ENCODE assay signal across 25 cellular contexts in the genomic region with DNA sequence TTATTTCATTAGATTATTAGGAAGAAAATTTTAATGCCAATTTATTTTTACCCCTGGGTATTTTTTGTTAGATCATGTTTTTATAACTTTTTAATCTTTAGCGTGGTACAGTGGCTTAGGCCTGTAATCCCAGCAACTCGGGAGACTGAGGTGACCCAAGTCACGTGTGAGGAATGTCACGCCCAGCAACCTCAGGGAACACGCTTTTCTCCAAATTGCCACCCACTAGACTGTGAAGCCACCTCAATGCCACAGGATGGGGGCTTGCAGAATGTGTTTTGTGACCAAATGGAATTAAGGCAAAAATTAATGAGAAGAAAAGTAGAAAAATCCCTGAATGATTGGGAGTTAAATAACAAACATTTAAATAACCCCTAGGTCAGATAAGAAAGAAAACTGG.
DNase-seq lines count a peak whose midpoint lies in the region; ATAC-seq and TF ChIP-seq lines count a peak whose summit lies in the region.
"Had no signal": no experiment of that assay in that cellular context is flagged by ENCODE, and none has a peak within 500 bp of the region (broad histone marks: within the 10 kb centered on the region; RNA-seq: fewer than 3 reads in every experiment).

No MANE protein-coding gene starts in this region.

- peak overlapping the region; percentile 22 for H3K27ac Mint-ChIP-seq in stimulated activated naive CD8-positive, alpha-beta T cell treated with anti-CD3 and anti-CD28 coated beads, Interleukin-15, Interleukin-2, amounts not matched to agents 100 ng/mL and 50 ng/mL, for 24 hours
- peak overlapping the region; percentile 5 for H3K27ac Mint-ChIP-seq in activated T-helper 2 cell treated with anti-CD3 and anti-CD28 coated beads, Interferon-gamma antibody, Interleukin-2, Interleukin-4, amounts not matched to agents 10 μg/mL and 5 μg/mL and 100 μg/mL, durations not matched to agents 14 hours and 24 hours and 36 hours
- H3K27ac Mint-ChIP-seq in memory B cell: peak overlapping the region; percentile 57

- no peak for TF ChIP-seq EP300 in gastroesophageal sphincter (IDR thresholded peaks at IDR 0.05)
- TF ChIP-seq EP300 in esophagus muscularis mucosa (IDR thresholded peaks at IDR 0.05): no peak

- peaks cover 27% of the 10 kb centered on the region for H3K36me3 Mint-ChIP-seq in stimulated activated naive CD8-positive, alpha-beta T cell treated with anti-CD3 and anti-CD28 coated beads, Interleukin-15, Interleukin-2, amounts not matched to agents 100 ng/mL and 50 ng/mL, for 24 hours (ENCODE audit: low read depth)
- H3K36me3 Mint-ChIP-seq in activated T-helper 2 cell treated with anti-CD3 and anti-CD28 coated beads, Interferon-gamma antibody, Interleukin-2, Interleukin-4, amounts not matched to agents 10 μg/mL and 5 μg/mL and 100 μg/mL, durations not matched to agents 14 hours and 24 hours and 36 hours (ENCODE audit: low read depth): peaks cover 20% of the 10 kb centered on the region
- H3K36me3 Mint-ChIP-seq in memory B cell: peaks cover 18% of the 10 kb centered on the region

- no peak for ATAC-seq in stimulated activated naive CD8-positive, alpha-beta T cell treated with anti-CD3 and anti-CD28 coated beads, Interleukin-15, Interleukin-2, amounts not matched to agents 100 U/mL and 50 U/mL, for 24 hours
- no peak for ATAC-seq in memory B cell (ENCODE audit: low read depth)
- ATAC-seq in upper lobe of right lung: peak; percentile 14
- ATAC-seq in gastroesophageal sphincter: no peak
- ATAC-seq in psoas muscle: no peak
- ATAC-seq: body of pancreas had no signal

- 60 to 70% methylated on average over 4 to 5 of the region's 5 CpGs for WGBS in gastroesophageal sphincter (ENCODE audit: low coverage in 1 of 2), 2 donors
- WGBS in psoas muscle, 3 donors: 50 to 70% (median 61%) methylated on average over 5 of the region's 5 CpGs
- WGBS in esophagus muscularis mucosa: 75% methylated on average over 5 of the region's 5 CpGs

- no peak for DNase-seq in stimulated activated naive CD8-positive, alpha-beta T cell treated with anti-CD3 and anti-CD28 coated beads, Interleukin-15, Interleukin-2, amounts not matched to agents 100 U/mL and 50 U/mL, for 24 hours
- DNase-seq in activated T-helper 2 cell treated with anti-CD3 and anti-CD28 coated beads, Interferon-gamma antibody, Interleukin-2, Interleukin-4, amounts not matched to agents 10 μg/mL and 5 μg/mL and 100 μg/mL, durations not matched to agents 14 hours and 24 hours and 36 hours (ENCODE audit: low spot score): no peak
- DNase-seq in memory B cell (ENCODE audit: low spot score in 2 of 2) (no peak), upper lobe of right lung (peak; percentile 47), psoas muscle (no peak), esophagus muscularis mucosa (ENCODE audit: extremely low spot score) (no peak)
- DNase-seq: activated CD4-positive, alpha-beta T cell treated with anti-CD3 and anti-CD28 coated beads for 48 hours; activated CD8-positive, alpha-beta memory T cell treated with anti-CD3 and anti-CD28 coated beads, Interleukin-2, amount 50 U/mL, for 48 hours; DMS153; glutamatergic neuron; GOT3; islet precursor cell; Karpas-422; mucosa of descending colon; NCI-H146; NCI-H2107; NCI-H446 treated with DMSO at 0.1 percent for 48 hours; RPMI8226; stimulated activated naive CD4-positive, alpha-beta T cell treated with Interleukin-2 at 50 U/mL for 16 hours had no signal

- no peak overlapping the region for H3K4me3 ChIP-seq in upper lobe of right lung
- no peak overlapping the region for H3K4me3 ChIP-seq in gastroesophageal sphincter
- H3K4me3 ChIP-seq in psoas muscle: no peak overlapping the region
- no peak overlapping the region for H3K4me3 ChIP-seq in esophagus muscularis mucosa
- H3K4me3 ChIP-seq: adrenal gland, body of pancreas, mucosa of descending colon, SK-N-MC had no signal

- H3K27me3 ChIP-seq in upper lobe of right lung: no peaks in the 10 kb centered on the region
- no peaks in the 10 kb centered on the region for H3K27me3 ChIP-seq in gastroesophageal sphincter
- no peaks in the 10 kb centered on the region for H3K27me3 ChIP-seq in psoas muscle (ENCODE audit: insufficient read depth in 3 of 3, low read length in 2 of 3)
- no peaks in the 10 kb centered on the region for H3K27me3 ChIP-seq in esophagus muscularis mucosa
- H3K27me3 ChIP-seq: adrenal gland, body of pancreas had no signal

- peak overlapping the region; percentile 60 for H3K27ac ChIP-seq in upper lobe of right lung
- no peak overlapping the region for H3K27ac ChIP-seq in gastroesophageal sphincter
- H3K27ac ChIP-seq in psoas muscle: no peak overlapping the region
- H3K27ac ChIP-seq in esophagus muscularis mucosa (replicated peaks in 1 of 4): no peak overlapping the region
- H3K27ac ChIP-seq: body of pancreas, SK-N-MC, VCaP had no signal

- intact Hi-C loops in activated T-helper 2 cell treated with anti-CD3 and anti-CD28 coated beads, Interferon-gamma antibody, Interleukin-2, Interleukin-4, amounts not matched to agents 10 μg/mL and 5 μg/mL and 100 μg/mL, durations not matched to agents 14 hours and 24 hours and 36 hours (cut with micrococcal nuclease): no loop called here
- intact Hi-C loops in upper lobe of right lung (cut with DNase I): no loop called here
- intact Hi-C loops in psoas muscle (cut with DNase I): no loop called here
- intact Hi-C loops in esophagus muscularis mucosa (cut with DNase I): no loop called here

- H3K36me3 ChIP-seq in upper lobe of right lung (no peaks in the 10 kb centered on the region), gastroesophageal sphincter (no peaks in the 10 kb centered on the region), psoas muscle (ENCODE audit: insufficient read depth in 1 of 2, low read depth in 1 of 2) (no peaks in the 10 kb centered on the region), esophagus muscularis mucosa (no peaks in the 10 kb centered on the region)
- H3K36me3 ChIP-seq: adrenal gland had no signal

- no peaks in the 10 kb centered on the region for H3K27me3 Mint-ChIP-seq in stimulated activated naive CD8-positive, alpha-beta T cell treated with anti-CD3 and anti-CD28 coated beads, Interleukin-15, Interleukin-2, amounts not matched to agents 100 ng/mL and 50 ng/mL, for 24 hours
- H3K27me3 Mint-ChIP-seq in activated T-helper 2 cell treated with anti-CD3 and anti-CD28 coated beads, Interferon-gamma antibody, Interleukin-2, Interleukin-4, amounts not matched to agents 10 μg/mL and 5 μg/mL and 100 μg/mL, durations not matched to agents 14 hours and 24 hours and 36 hours (ENCODE audit: low read depth): no peaks in the 10 kb centered on the region
- H3K27me3 Mint-ChIP-seq in memory B cell: no peaks in the 10 kb centered on the region

- no peaks in the 10 kb centered on the region for H3K9me3 Mint-ChIP-seq in stimulated activated naive CD8-positive, alpha-beta T cell treated with anti-CD3 and anti-CD28 coated beads, Interleukin-15, Interleukin-2, amounts not matched to agents 100 ng/mL and 50 ng/mL, for 24 hours
- H3K9me3 Mint-ChIP-seq in activated T-helper 2 cell treated with anti-CD3 and anti-CD28 coated beads, Interferon-gamma antibody, Interleukin-2, Interleukin-4, amounts not matched to agents 10 μg/mL and 5 μg/mL and 100 μg/mL, durations not matched to agents 14 hours and 24 hours and 36 hours: no peaks in the 10 kb centered on the region
- no peaks in the 10 kb centered on the region for H3K9me3 Mint-ChIP-seq in memory B cell

- no peak for TF ChIP-seq CTCF in upper lobe of right lung (IDR thresholded peaks at IDR 0.05)
- TF ChIP-seq CTCF in gastroesophageal sphincter (IDR thresholded peaks at IDR 0.05): no peak
- no peak for TF ChIP-seq CTCF in psoas muscle (IDR thresholded peaks at IDR 0.05)
- no peak for TF ChIP-seq CTCF in esophagus muscularis mucosa (IDR thresholded peaks at IDR 0.05)

- H3K9me3 ChIP-seq in upper lobe of right lung (no peaks in the 10 kb centered on the region), gastroesophageal sphincter (no peaks in the 10 kb centered on the region), psoas muscle (no peaks in the 10 kb centered on the region), esophagus muscularis mucosa (no peaks in the 10 kb centered on the region)
- H3K9me3 ChIP-seq: adrenal gland, body of pancreas, mucosa of descending colon had no signal

- no peak for TF ChIP-seq POLR2A in gastroesophageal sphincter (IDR thresholded peaks at IDR 0.05)
- TF ChIP-seq POLR2A in esophagus muscularis mucosa (IDR thresholded peaks at IDR 0.05; ENCODE audit: low read depth): no peak

- H3K4me1 ChIP-seq in upper lobe of right lung (peaks cover 18% of the 10 kb centered on the region), gastroesophageal sphincter (peaks cover 0 to 35% (median 5%) of the 10 kb centered on the region in 3 donors), psoas muscle (peaks cover 5% of the 10 kb centered on the region), esophagus muscularis mucosa (peaks cover 10 to 30% (median 26%) of the 10 kb centered on the region in 4 donors)
- H3K4me1 ChIP-seq: body of pancreas had no signal

- H3K4me1 Mint-ChIP-seq in stimulated activated naive CD8-positive, alpha-beta T cell treated with anti-CD3 and anti-CD28 coated beads, Interleukin-15, Interleukin-2, amounts not matched to agents 100 ng/mL and 50 ng/mL, for 24 hours (ENCODE audit: low read depth): peaks cover 9% of the 10 kb centered on the region
- H3K4me1 Mint-ChIP-seq in activated T-helper 2 cell treated with anti-CD3 and anti-CD28 coated beads, Interferon-gamma antibody, Interleukin-2, Interleukin-4, amounts not matched to agents 10 μg/mL and 5 μg/mL and 100 μg/mL, durations not matched to agents 14 hours and 24 hours and 36 hours (ENCODE audit: low read depth): peaks cover 9% of the 10 kb centered on the region
- peaks cover 2% of the 10 kb centered on the region for H3K4me1 Mint-ChIP-seq in memory B cell

- H3K4me3 Mint-ChIP-seq in stimulated activated naive CD8-positive, alpha-beta T cell treated with anti-CD3 and anti-CD28 coated beads, Interleukin-15, Interleukin-2, amounts not matched to agents 100 ng/mL and 50 ng/mL, for 24 hours: no peak overlapping the region
- no peak overlapping the region for H3K4me3 Mint-ChIP-seq in activated T-helper 2 cell treated with anti-CD3 and anti-CD28 coated beads, Interferon-gamma antibody, Interleukin-2, Interleukin-4, amounts not matched to agents 10 μg/mL and 5 μg/mL and 100 μg/mL, durations not matched to agents 14 hours and 24 hours and 36 hours (ENCODE audit: low read depth)
- no peak overlapping the region for H3K4me3 Mint-ChIP-seq in memory B cell

Comparison
In these comparisons a context has a peak if more than half of its experiments do, and no peak if none do; other contexts are left out.
1. H3K27ac Mint-ChIP-seq: peak in every context shown above with its lines; median percentile 57 in memory B cell; 22 in stimulated activated naive CD8-positive, alpha-beta T cell treated with anti-CD3 and anti-CD28 coated beads, Interleukin-15, Interleukin-2, amounts not matched to agents 100 ng/mL and 50 ng/mL, for 24 hours; 5 in activated T-helper 2 cell treated with anti-CD3 and anti-CD28 coated beads, Interferon-gamma antibody, Interleukin-2, Interleukin-4, amounts not matched to agents 10 μg/mL and 5 μg/mL and 100 μg/mL, durations not matched to agents 14 hours and 24 hours and 36 hours.